8 cellular contexts compared by ENCODE assay signal in genomic region chr5:149959406-149960236, GRCh38. TPM values are rescaled to one million over a fixed set of nuclear protein-coding genes. Genes with fewer than 3 reads are reported as not detected.
DNase-seq lines count a peak whose midpoint lies in the region; ATAC-seq and TF ChIP-seq lines count a peak whose summit lies in the region.

No MANE protein-coding gene starts in this region.

- intact Hi-C loops in lower lobe of right lung (cut with DNase I) = no loop called here

- H3K4me3 ChIP-seq in GM12865 (ENCODE audit: low read depth, low read length) (peak overlapping the region; percentile 81), LNCaP clone FGC (ENCODE audit: low read depth, low read length) (peak overlapping the region; percentile 61), WI38 (ENCODE audit: low read depth, low read length) (peak overlapping the region; percentile 78), lower lobe of right lung (peak overlapping the region; percentile 96)

- no peaks in the 10 kb centered on the region for H3K9me3 ChIP-seq in lower lobe of right lung

- H3K27ac ChIP-seq in cingulate gyrus (ENCODE audit: low read depth, low read length) = peak overlapping the region; percentile 77
- H3K27ac ChIP-seq in lower lobe of right lung = peak overlapping the region; percentile 96

- no peaks in the 10 kb centered on the region for H3K36me3 ChIP-seq in lower lobe of right lung

- H3K27me3 ChIP-seq in lower lobe of right lung (ENCODE audit: low read depth) = no peaks in the 10 kb centered on the region

- ATAC-seq in lower lobe of right lung (peak; percentile 2 to 23), HG03565 (IDR thresholded peaks at IDR 0.05; ENCODE audit: unreplicated experiment) (no peak)

- TF ChIP-seq CTCF in GM12865 (IDR thresholded peaks at IDR 0.05; ENCODE audit: insufficient read depth, low read depth, low read length, missing control alignments) (peak; percentile 69), LNCaP clone FGC (IDR thresholded peaks at IDR 0.05; ENCODE audit: control insufficient read depth, extremely low read depth, insufficient read depth) (peak; percentile 44; the same call in 1 of the 2 replicates), WI38 (IDR thresholded peaks at IDR 0.05; ENCODE audit: low read depth, low read length) (peak; percentile 39), lower lobe of right lung (IDR thresholded peaks at IDR 0.05) (peak; percentile 43)

- DNase-seq in GM12865 (ENCODE audit: low read depth) (peak; percentile 70), LNCaP clone FGC (ENCODE audit: low read depth) (no peak), lower lobe of right lung (no peak), mucosa of gallbladder (ENCODE audit: low spot score) (no peak)
- DNase-seq in stimulated activated CD4-positive, alpha-beta T cell treated with anti-CD3 and anti-CD28 coated beads, TNF-alpha, amount 100 ng/mL, for 48 hours (ENCODE audit: low read depth in 3 of 3) = peak; percentile 23 to 41 (median 24)

- H3K4me1 ChIP-seq in lower lobe of right lung = peaks cover 24% of the 10 kb centered on the region

RNA-seq across cellular contexts. Expression of gene SLC26A2, which starts 0.9 kb away (rescaled TPM):
- 14.7 TPM for total RNA-seq in lower lobe of right lung
- total RNA-seq in mucosa of gallbladder = 8.7 TPM

RNA-seq across cellular contexts. Expression of gene PDE6A, which starts 15.0 kb away (rescaled TPM):
- total RNA-seq in lower lobe of right lung = not detected
- not detected for total RNA-seq in mucosa of gallbladder

RNA-seq across cellular contexts. Expression of gene TIGD6, which starts 40.8 kb away (rescaled TPM):
- 4.8 TPM for total RNA-seq in lower lobe of right lung
- 6.5 TPM for total RNA-seq in mucosa of gallbladder

RNA-seq across cellular contexts. Expression of gene HMGXB3, which starts 40.9 kb away (rescaled TPM):
- total RNA-seq in lower lobe of right lung (28.3 TPM), mucosa of gallbladder (29.6 TPM)

Comparison
In these comparisons a context has a peak if more than half of its experiments do, and no peak if none do; other contexts are left out.
1. DNase-seq: peak in GM12865 (single experiment) and stimulated activated CD4-positive, alpha-beta T cell treated with anti-CD3 and anti-CD28 coated beads, TNF-alpha, amount 100 ng/mL, for 48 hours (3 of 3); none in LNCaP clone FGC (single experiment), lower lobe of right lung (single experiment) and mucosa of gallbladder (single experiment).
2. Peak in every context shown above with its lines, with median percentiles within 50 percentile points of each other: H3K4me3 ChIP-seq and CTCF ChIP-seq.